1 cellular context compared by ENCODE assay signal in genomic region chr9:93713716-93714115, GRCh38.
TF ChIP-seq lines count a peak whose summit lies in the region.

No MANE protein-coding gene starts in this region.

TF ChIP-seq in IMR-90, 13 proteins besides CTCF, POLR2A, EP300 and RAD21:
- peak; percentile 98 for TF ChIP-seq MAFK (IDR thresholded peaks at IDR 0.05; ENCODE audit: low read depth, low read length)
- no peak for TF ChIP-seq SMC3 (IDR thresholded peaks at IDR 0.05; ENCODE audit: low read depth, low read length)
- TF ChIP-seq MAZ (IDR thresholded peaks at IDR 0.05; ENCODE audit: borderline replicate concordance, low read depth, low read length) = no peak
